ENCODE assay signal across 8 cellular contexts in the genomic region with DNA sequence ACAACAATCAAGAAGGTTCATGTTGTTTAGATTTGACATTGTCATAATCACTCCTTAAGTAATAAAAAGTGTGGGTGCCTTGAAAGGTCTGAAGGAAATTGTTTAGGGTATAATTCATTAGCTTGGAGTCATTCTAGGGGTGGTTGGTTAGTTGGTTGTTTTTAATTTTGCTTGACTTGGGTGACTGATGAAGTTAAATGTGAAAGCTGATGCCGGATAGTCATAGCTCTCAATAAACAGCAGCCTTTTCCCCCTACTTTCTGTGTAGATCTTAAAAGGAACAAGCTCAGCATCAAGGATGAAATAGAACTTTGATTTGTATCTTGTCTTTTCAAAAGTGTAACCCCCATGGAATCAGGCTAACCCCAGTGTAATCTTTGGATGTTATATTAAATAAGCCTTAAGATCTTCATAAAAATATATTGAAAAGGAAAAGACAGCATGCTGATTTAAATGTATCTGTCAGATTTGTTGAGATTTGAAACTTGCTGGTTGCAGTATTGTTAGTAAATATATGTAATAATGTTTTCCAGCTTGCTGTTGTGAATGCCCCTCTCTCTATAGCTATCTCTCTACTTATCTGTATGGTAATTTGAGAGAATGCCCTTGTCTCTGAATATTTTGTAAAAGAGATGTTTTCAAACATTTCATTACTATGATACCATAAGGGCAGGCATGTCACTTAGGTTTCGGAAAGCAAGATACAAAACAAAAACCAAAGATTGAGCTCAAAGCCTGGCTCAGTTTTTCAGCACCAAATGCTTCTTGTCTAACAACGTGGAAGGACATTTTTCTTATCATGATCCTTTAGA.
DNase-seq lines count a peak whose midpoint lies in the region; ATAC-seq and TF ChIP-seq lines count a peak whose summit lies in the region.

No MANE protein-coding gene starts in this region.

- no peaks in the 10 kb centered on the region for H3K27me3 ChIP-seq in kidney epithelial cell (ENCODE audit: control insufficient read depth, insufficient read depth, low read length)

- TF ChIP-seq CTCF in HFF-Myc (IDR thresholded peaks at IDR 0.05; ENCODE audit: low read depth, low read length, missing control alignments) (no peak), kidney epithelial cell (IDR thresholded peaks at IDR 0.05; ENCODE audit: insufficient read depth, low read length, poor library complexity, severe bottlenecking) (no peak)

- peak overlapping the region; percentile 88 for H3K4me3 Mint-ChIP-seq in activated naive CD8-positive, alpha-beta T cell
- H3K4me3 Mint-ChIP-seq in stimulated activated memory B cell treated with anti-CD40 and anti-IgM and Interleukin-4, amounts not matched to agents 10 μg/mL and 1 μg/mL and 100 μg/mL, for 72 hours, result peak overlapping the region; percentile 98

- no peaks in the 10 kb centered on the region for H3K9me3 Mint-ChIP-seq in activated naive CD8-positive, alpha-beta T cell (ENCODE audit: low read depth)
- H3K9me3 Mint-ChIP-seq in stimulated activated memory B cell treated with anti-CD40 and anti-IgM and Interleukin-4, amounts not matched to agents 10 μg/mL and 1 μg/mL and 100 μg/mL, for 72 hours, result no peaks in the 10 kb centered on the region

- peak overlapping the region; percentile 98 for H3K27ac Mint-ChIP-seq in activated naive CD8-positive, alpha-beta T cell
- peak overlapping the region; percentile 99 for H3K27ac Mint-ChIP-seq in stimulated activated memory B cell treated with anti-CD40 and anti-IgM and Interleukin-4, amounts not matched to agents 10 μg/mL and 1 μg/mL and 100 μg/mL, for 72 hours

- H3K4me3 ChIP-seq in HFF-Myc (replicated peaks; ENCODE audit: low read depth, low read length) (peak overlapping the region; percentile 69), kidney epithelial cell (ENCODE audit: low read depth, low read length) (peak overlapping the region; percentile 61)

- peaks cover 96% of the 10 kb centered on the region for H3K4me1 Mint-ChIP-seq in activated naive CD8-positive, alpha-beta T cell (ENCODE audit: low read depth)
- H3K4me1 Mint-ChIP-seq in stimulated activated memory B cell treated with anti-CD40 and anti-IgM and Interleukin-4, amounts not matched to agents 10 μg/mL and 1 μg/mL and 100 μg/mL, for 72 hours, result peaks cover 87% of the 10 kb centered on the region

- H3K27me3 Mint-ChIP-seq in activated naive CD8-positive, alpha-beta T cell, result no peaks in the 10 kb centered on the region
- H3K27me3 Mint-ChIP-seq in stimulated activated memory B cell treated with anti-CD40 and anti-IgM and Interleukin-4, amounts not matched to agents 10 μg/mL and 1 μg/mL and 100 μg/mL, for 72 hours, result no peaks in the 10 kb centered on the region

- ATAC-seq in stimulated activated memory B cell treated with anti-CD40 and anti-IgM and Interleukin-4, amounts not matched to agents 10 μg/mL and 1 μg/mL and 100 μg/mL, for 72 hours, result no peak
- ATAC-seq in GM21360 (IDR thresholded peaks at IDR 0.05; ENCODE audit: unreplicated experiment), result no peak

- peaks cover 33% of the 10 kb centered on the region for H3K36me3 Mint-ChIP-seq in activated naive CD8-positive, alpha-beta T cell
- peaks cover 76% of the 10 kb centered on the region for H3K36me3 Mint-ChIP-seq in stimulated activated memory B cell treated with anti-CD40 and anti-IgM and Interleukin-4, amounts not matched to agents 10 μg/mL and 1 μg/mL and 100 μg/mL, for 72 hours

- H3K36me3 ChIP-seq in kidney epithelial cell (ENCODE audit: control insufficient read depth, insufficient read depth, low read length), result peaks cover 5% of the 10 kb centered on the region

- DNase-seq in HFF-Myc (ENCODE audit: extremely low read depth, low read depth) (no peak), kidney epithelial cell (ENCODE audit: low read depth) (no peak), NCI-H2196 (lab: John Stamatoyannopoulos, UW; ENCODE audit: unreplicated experiment) (no peak)
- DNase-seq in activated CD4-positive, CD25-positive, alpha-beta regulatory T cell treated with anti-CD3 and anti-CD28 coated beads, Interleukin-2, amount 50 U/mL, for 72 hours, result no peak
- no peak for DNase-seq in activated CD8-positive, alpha-beta memory T cell treated with anti-CD3 and anti-CD28 coated beads, Interleukin-2, amount 50 U/mL, for 48 hours
